ENCODE assay signal across 1 cellular context in the genomic region with DNA sequence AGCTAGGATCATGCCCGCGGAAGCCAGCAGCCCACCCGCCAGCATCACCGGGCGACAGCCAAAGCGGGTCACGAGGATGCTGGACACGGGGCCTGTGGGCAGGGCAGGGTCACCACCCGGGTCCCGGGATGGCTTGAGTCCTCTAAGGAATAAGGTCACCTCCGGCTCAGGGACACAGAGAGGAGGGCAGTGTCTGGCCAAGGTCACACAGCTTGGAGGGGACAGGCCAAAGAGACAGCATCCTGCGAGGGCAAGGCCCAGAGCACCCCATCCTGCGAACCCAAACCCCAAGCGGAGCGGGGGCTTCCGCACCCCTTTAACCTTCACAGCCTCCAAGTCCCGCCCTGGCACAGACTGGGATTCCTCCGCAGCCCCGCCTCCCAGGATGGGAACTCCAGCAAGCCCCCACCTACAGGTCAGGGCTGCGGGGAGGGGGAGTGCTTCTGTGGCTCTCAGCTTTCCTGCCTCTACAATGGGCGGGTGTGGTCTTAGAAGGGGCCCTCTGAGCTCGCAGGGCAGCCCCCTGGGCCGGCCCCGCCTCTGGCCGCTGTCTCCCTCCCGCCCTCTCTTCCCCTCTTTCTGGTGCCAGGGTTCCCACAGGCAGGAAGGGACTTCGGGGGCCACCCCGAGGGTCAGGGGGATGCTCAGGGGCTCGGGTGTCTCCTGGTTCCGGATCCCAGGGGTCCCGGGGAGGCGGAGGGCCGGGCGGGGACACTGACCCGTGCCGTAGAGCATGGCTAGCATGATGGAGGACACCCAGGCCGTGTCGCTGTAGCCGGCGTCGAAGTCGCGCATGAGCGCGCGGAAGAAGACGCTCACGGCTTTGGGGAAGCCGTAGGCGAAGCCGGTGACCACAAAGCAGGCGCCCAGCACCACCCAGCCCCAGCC.
A peak's percentile ranks its signal among the peaks of the same experiment; 100 is the strongest.
TF ChIP-seq lines count a peak whose summit lies in the region.

No MANE protein-coding gene starts in this region.

TF ChIP-seq in HepG2, 621 proteins besides CTCF, POLR2A, EP300 and RAD21:
- TF ChIP-seq NFYB (CRISPR knock-in tag; IDR thresholded peaks at IDR 0.05) = no peak
- TF ChIP-seq ZNF629 (CRISPR knock-in tag; conservative IDR thresholded peaks at IDR 0.05) = 0 out of 2 replicates have a peak, but pooled peaks have one; percentile 11
